2 cellular contexts compared by ENCODE assay signal in genomic region chr12:123892853-123893252, GRCh38.
TF ChIP-seq lines count a peak whose summit lies in the region.

No MANE protein-coding gene starts in this region.

TF ChIP-seq in HepG2, 621 proteins besides CTCF, POLR2A, EP300 and RAD21:
- TF ChIP-seq BCLAF1 (IDR thresholded peaks at IDR 0.05) (no peak), CBX1 (IDR thresholded peaks at IDR 0.05; ENCODE audit: low read depth) (no peak), ZNF577 (CRISPR knock-in tag; IDR thresholded peaks at IDR 0.05; ENCODE audit: borderline replicate concordance, low read depth) (no peak), HMGXB3 (CRISPR knock-in tag; IDR thresholded peaks at IDR 0.05; ENCODE audit: borderline replicate concordance) (no peak), PTBP1 (IDR thresholded peaks at IDR 0.05; ENCODE audit: low read depth, low read length, poor library complexity, severe bottlenecking) (no peak), SIX1 (CRISPR knock-in tag; IDR thresholded peaks at IDR 0.05; ENCODE audit: borderline replicate concordance) (no peak)

TF ChIP-seq in K562, 482 proteins besides CTCF, POLR2A, EP300 and RAD21:
- TF ChIP-seq PKNOX1 (IDR thresholded peaks at IDR 0.05) (peak; percentile 27; the same call in 1 of the 2 replicates), ZNF77 (CRISPR knock-in tag; IDR thresholded peaks at IDR 0.05) (no peak)
